9 cellular contexts compared by ENCODE assay signal in the genomic region with DNA sequence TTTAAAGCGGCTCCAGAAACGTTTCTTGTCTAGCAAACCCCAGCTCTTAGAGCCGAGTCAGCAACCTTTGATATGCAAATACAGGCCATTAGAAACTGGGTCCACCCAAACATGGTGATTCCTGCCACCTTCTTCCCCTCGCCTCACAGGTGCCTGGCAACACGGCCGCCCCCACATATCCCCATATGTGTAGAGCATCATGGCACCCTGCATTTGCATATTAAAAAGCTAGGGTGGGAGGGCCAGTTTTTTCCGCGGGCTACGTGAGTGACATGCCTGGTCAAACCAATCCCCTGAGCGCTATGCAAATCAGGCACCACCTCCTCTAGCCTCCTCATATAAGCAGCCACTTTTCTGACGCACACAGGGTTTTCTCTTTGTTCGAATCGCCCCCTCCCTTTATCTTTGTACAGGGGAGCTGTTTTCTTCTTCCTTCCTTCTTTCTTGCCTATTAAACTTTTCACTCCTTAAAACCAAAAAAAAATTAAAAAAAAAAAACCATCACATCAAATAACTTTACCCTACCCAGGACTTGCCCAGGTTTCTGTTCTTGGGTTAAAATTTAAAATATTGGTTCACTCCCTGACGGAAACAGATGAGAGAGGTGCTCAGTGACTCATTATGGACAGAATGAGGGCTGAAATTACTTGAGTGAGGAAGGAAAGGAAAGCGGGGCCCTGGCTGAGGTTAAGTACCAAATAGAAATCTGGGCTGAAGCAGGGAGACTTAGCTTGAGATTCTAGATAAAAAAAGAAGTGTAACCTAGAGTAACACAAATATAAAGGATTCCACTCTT. TPM values are rescaled to one million over a fixed set of nuclear protein-coding genes. Genes with fewer than 3 reads are reported as not detected.
DNase-seq lines count a peak whose midpoint lies in the region; ATAC-seq and TF ChIP-seq lines count a peak whose summit lies in the region.
"Had no signal": no experiment of that assay in that cellular context is flagged by ENCODE, and none has a peak within 500 bp of the region (broad histone marks: within the 10 kb centered on the region; RNA-seq: fewer than 3 reads in every experiment).

No MANE protein-coding gene starts in this region.

- peak overlapping the region; percentile 91 for H3K27ac Mint-ChIP-seq in activated T-helper 1 cell treated with anti-CD3 and anti-CD28 coated beads, Interleukin-12 subunit alpha, Interleukin-12 subunit beta, Interleukin-2, Interleukin-4 antibody, amounts not matched to agents 30 ng/mL and 10 ng/mL and 1 ng/mL, durations not matched to agents 14 hours and 24 hours and 36 hours
- peak overlapping the region; percentile 80 for H3K27ac Mint-ChIP-seq in memory B cell
- H3K27ac Mint-ChIP-seq in neural progenitor cell: no peak overlapping the region

- H3K4me3 Mint-ChIP-seq in activated T-helper 1 cell treated with anti-CD3 and anti-CD28 coated beads, Interleukin-12 subunit alpha, Interleukin-12 subunit beta, Interleukin-2, Interleukin-4 antibody, amounts not matched to agents 30 ng/mL and 10 ng/mL and 1 ng/mL, durations not matched to agents 14 hours and 24 hours and 36 hours: peak overlapping the region; percentile 65
- peak overlapping the region; percentile 38 for H3K4me3 Mint-ChIP-seq in memory B cell
- no peak overlapping the region for H3K4me3 Mint-ChIP-seq in neural progenitor cell

- peaks cover 37% of the 10 kb centered on the region for H3K4me1 ChIP-seq in OCI-LY3 (ENCODE audit: low read length)
- H3K4me1 ChIP-seq in neural progenitor cell: no peaks in the 10 kb centered on the region

- H3K36me3 Mint-ChIP-seq in activated T-helper 1 cell treated with anti-CD3 and anti-CD28 coated beads, Interleukin-12 subunit alpha, Interleukin-12 subunit beta, Interleukin-2, Interleukin-4 antibody, amounts not matched to agents 30 ng/mL and 10 ng/mL and 1 ng/mL, durations not matched to agents 14 hours and 24 hours and 36 hours (ENCODE audit: low read depth): peaks cover 51% of the 10 kb centered on the region
- peaks cover 43% of the 10 kb centered on the region for H3K36me3 Mint-ChIP-seq in memory B cell
- H3K36me3 Mint-ChIP-seq in neural progenitor cell: peaks cover 50% of the 10 kb centered on the region

- no peaks in the 10 kb centered on the region for H3K27me3 ChIP-seq in OCI-LY3 (ENCODE audit: low read depth, low read length)
- H3K27me3 ChIP-seq in neural progenitor cell: no peaks in the 10 kb centered on the region

- H3K4me2 ChIP-seq in OCI-LY3 (ENCODE audit: low read length) (peak overlapping the region; percentile 83), neural progenitor cell (no peak overlapping the region)

- in situ Hi-C loops in ACHN (cut with HindIII; ENCODE audit: low pct_ligation_motif_present, low pct_unique_long_range_greater_than_20kb, low sequenced_read_pairs): no loop called here

- H3K9ac ChIP-seq in OCI-LY3 (ENCODE audit: low read length): peak overlapping the region; percentile 51
- no peak overlapping the region for H3K9ac ChIP-seq in neural progenitor cell

- H2AFZ ChIP-seq in OCI-LY3 (ENCODE audit: low read depth, low read length) (no peak overlapping the region), neural progenitor cell (replicated peaks) (no peak overlapping the region)

- intact Hi-C loops in activated T-helper 1 cell treated with anti-CD3 and anti-CD28 coated beads, Interleukin-12 subunit alpha, Interleukin-12 subunit beta, Interleukin-2, Interleukin-4 antibody, amounts not matched to agents 30 ng/mL and 10 ng/mL and 1 ng/mL, durations not matched to agents 14 hours and 24 hours and 36 hours (cut with micrococcal nuclease): loop anchor here (1.0 to 10.0 kb wide), 5 partner anchors 9 to 1785 kb away; no protein-coding TSS in a partner anchor

- TF ChIP-seq CTCF in OCI-LY3 (IDR thresholded peaks at IDR 0.05; ENCODE audit: low read depth, low read length) (no peak), neural progenitor cell (IDR thresholded peaks at IDR 0.05) (no peak)

- H3K4me3 ChIP-seq in OCI-LY3 (ENCODE audit: low read length): peak overlapping the region; percentile 59
- H3K4me3 ChIP-seq in neural progenitor cell: no peak overlapping the region

- peaks cover 44% of the 10 kb centered on the region for H3K9me3 Mint-ChIP-seq in activated T-helper 1 cell treated with anti-CD3 and anti-CD28 coated beads, Interleukin-12 subunit alpha, Interleukin-12 subunit beta, Interleukin-2, Interleukin-4 antibody, amounts not matched to agents 30 ng/mL and 10 ng/mL and 1 ng/mL, durations not matched to agents 14 hours and 24 hours and 36 hours
- peaks cover 15% of the 10 kb centered on the region for H3K9me3 Mint-ChIP-seq in memory B cell
- H3K9me3 Mint-ChIP-seq in neural progenitor cell: peaks cover 80% of the 10 kb centered on the region

- H3K79me2 ChIP-seq in OCI-LY3 (ENCODE audit: low read length) (peaks cover 76% of the 10 kb centered on the region), neural progenitor cell (ENCODE audit: low read depth) (peaks cover 99% of the 10 kb centered on the region)

- H3K27ac ChIP-seq in OCI-LY3 (ENCODE audit: low read length): peak overlapping the region; percentile 59
- H3K27ac ChIP-seq in neural progenitor cell: no peak overlapping the region

- peaks cover 39% of the 10 kb centered on the region for H3K36me3 ChIP-seq in OCI-LY3 (replicated peaks; ENCODE audit: low read depth, low read length)
- no peaks in the 10 kb centered on the region for H3K36me3 ChIP-seq in neural progenitor cell

- H4K20me1 ChIP-seq in OCI-LY3 (ENCODE audit: insufficient read depth, low read length): no peaks in the 10 kb centered on the region
- no peaks in the 10 kb centered on the region for H4K20me1 ChIP-seq in neural progenitor cell (ENCODE audit: low read depth)

- H3K4me1 Mint-ChIP-seq in activated T-helper 1 cell treated with anti-CD3 and anti-CD28 coated beads, Interleukin-12 subunit alpha, Interleukin-12 subunit beta, Interleukin-2, Interleukin-4 antibody, amounts not matched to agents 30 ng/mL and 10 ng/mL and 1 ng/mL, durations not matched to agents 14 hours and 24 hours and 36 hours (ENCODE audit: low read depth): peaks cover 51% of the 10 kb centered on the region
- H3K4me1 Mint-ChIP-seq in memory B cell (peaks cover 44% of the 10 kb centered on the region), neural progenitor cell (no peaks in the 10 kb centered on the region)

- no peaks in the 10 kb centered on the region for H3F3A ChIP-seq in neural progenitor cell (ENCODE audit: low read depth)

- ATAC-seq in memory B cell (ENCODE audit: low read depth) (peak; percentile 89), HG03432 (IDR thresholded peaks at IDR 0.05; ENCODE audit: unreplicated experiment) (no peak)

- H3K27me3 Mint-ChIP-seq in activated T-helper 1 cell treated with anti-CD3 and anti-CD28 coated beads, Interleukin-12 subunit alpha, Interleukin-12 subunit beta, Interleukin-2, Interleukin-4 antibody, amounts not matched to agents 30 ng/mL and 10 ng/mL and 1 ng/mL, durations not matched to agents 14 hours and 24 hours and 36 hours (ENCODE audit: insufficient read depth): no peaks in the 10 kb centered on the region
- H3K27me3 Mint-ChIP-seq in memory B cell (no peaks in the 10 kb centered on the region), neural progenitor cell (ENCODE audit: insufficient read depth, low read depth) (no peaks in the 10 kb centered on the region)

- DNase-seq in ACHN (peak; percentile 90), memory B cell (ENCODE audit: low spot score in 2 of 2) (peak in 1 of 2 donors; percentile 52), neural progenitor cell (ENCODE audit: low spot score) (no peak), C1 segment of cervical spinal cord (lab: John Stamatoyannopoulos, UW) (no peak), epidermal melanocyte (ENCODE audit: insufficient read length, low spot score) (no peak)
- peak; percentile 29 for DNase-seq in activated T-helper 1 cell treated with anti-CD3 and anti-CD28 coated beads, Interleukin-12 subunit alpha, Interleukin-12 subunit beta, Interleukin-2, Interleukin-4 antibody, amounts not matched to agents 30 ng/mL and 10 ng/mL and 1 ng/mL, durations not matched to agents 14 hours and 24 hours and 36 hours (ENCODE audit: low spot score)
- DNase-seq: amniotic stem cell had no signal

- H3K9me3 ChIP-seq in OCI-LY3 (ENCODE audit: insufficient read depth, low read length) (peaks cover 9% of the 10 kb centered on the region; the same call in 1 of the 2 replicates), neural progenitor cell (ENCODE audit: low read depth) (peaks cover 11% of the 10 kb centered on the region)

RNA-seq across cellular contexts. Expression of gene COA1, which starts 59.8 kb away (rescaled TPM):
- 81.7 and 88.6 TPM in 2 replicates for total RNA-seq in activated T-helper 1 cell treated with anti-CD3 and anti-CD28 coated beads, Interleukin-12 subunit alpha, Interleukin-12 subunit beta, Interleukin-2, Interleukin-4 antibody, amounts not matched to agents 30 ng/mL and 10 ng/mL and 1 ng/mL, durations not matched to agents 14 hours and 24 hours and 36 hours
- 171 and 192 TPM in 2 replicates for total RNA-seq in neural progenitor cell (ENCODE audit: low replicate concordance)

Comparison
In these comparisons a context has a peak if more than half of its experiments do, and no peak if none do; other contexts are left out.
1. DNase-seq: peak in ACHN (single experiment) and activated T-helper 1 cell treated with anti-CD3 and anti-CD28 coated beads, Interleukin-12 subunit alpha, Interleukin-12 subunit beta, Interleukin-2, Interleukin-4 antibody, amounts not matched to agents 30 ng/mL and 10 ng/mL and 1 ng/mL, durations not matched to agents 14 hours and 24 hours and 36 hours (single experiment); none in neural progenitor cell (single experiment), C1 segment of cervical spinal cord (0 of 14) and epidermal melanocyte (single experiment).